Comparison of ENCODE assay signal across 9 cellular contexts in the genomic region with DNA sequence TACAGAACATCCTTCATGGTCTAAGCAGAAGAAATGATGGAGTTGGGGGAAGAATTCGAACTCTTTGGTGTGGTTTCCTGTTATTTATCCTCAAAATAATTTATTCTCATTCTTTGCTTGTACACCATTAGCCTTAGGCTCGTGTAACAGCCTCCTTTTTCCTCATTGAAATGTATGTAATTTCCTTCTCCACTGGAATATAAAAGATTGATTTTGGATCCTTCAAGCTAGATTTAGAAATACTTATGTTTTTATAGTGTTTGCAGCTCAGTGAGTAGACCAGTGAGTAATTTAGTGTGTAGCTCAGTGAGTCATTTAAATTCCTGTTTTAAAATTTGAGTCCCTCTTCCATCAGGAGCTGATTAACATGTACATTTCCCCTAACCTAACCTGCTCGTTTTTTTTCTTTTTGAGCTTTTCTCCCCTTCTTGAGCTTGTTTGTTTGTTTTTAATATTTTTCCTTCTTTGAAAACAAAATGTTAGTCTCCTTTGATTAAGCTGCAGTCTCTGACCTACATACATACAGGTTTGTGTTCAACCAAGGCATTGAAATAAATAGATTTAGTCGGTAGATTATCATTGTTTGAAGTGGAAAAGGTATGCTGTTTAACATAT. TPM values are rescaled to one million over a fixed set of nuclear protein-coding genes. Genes with fewer than 3 reads are reported as not detected.
A peak's percentile ranks its signal among the peaks of the same experiment; 100 is the strongest.
DNase-seq lines count a peak whose midpoint lies in the region; TF ChIP-seq lines count a peak whose summit lies in the region.
"Had no signal": no experiment of that assay in that cellular context is flagged by ENCODE, and none has a peak within 500 bp of the region (broad histone marks: within the 10 kb centered on the region; RNA-seq: fewer than 3 reads in every experiment).

No MANE protein-coding gene starts in this region.

- H3K4me3 ChIP-seq in fibroblast of the aortic adventitia (ENCODE audit: low read depth, low read length) (no peak overlapping the region), stomach (no peak overlapping the region)

- peaks cover 65 to 93% (median 81%) of the 10 kb centered on the region in 4 donors for H3K4me1 ChIP-seq in stomach

- intact Hi-C loops in activated T-helper 1 cell treated with anti-CD3 and anti-CD28 coated beads, Interleukin-12 subunit alpha, Interleukin-12 subunit beta, Interleukin-2, Interleukin-4 antibody, amounts not matched to agents 30 ng/mL and 10 ng/mL and 1 ng/mL, durations not matched to agents 14 hours and 24 hours and 36 hours (cut with micrococcal nuclease), result loop anchor here (1.0 to 10.0 kb wide), 5 partner anchors 17 to 955 kb away; a partner anchor contains a TSS
- intact Hi-C loops in stomach (cut with DNase I; ENCODE audit: low total_unique reads), result no loop called here

- no peak for DNase-seq in activated CD4-positive, alpha-beta T cell treated with anti-CD3 and anti-CD28 coated beads, Interleukin-2, amount 10 ng/mL, durations not matched to agents 7 days and 5 days
- DNase-seq in activated CD4-positive, alpha-beta T cell treated with anti-CD3 and anti-CD28 coated beads, Interleukin-2, amount 50 U/mL, for 1 hour, result no peak
- no peak for DNase-seq in activated T-helper 1 cell treated with anti-CD3 and anti-CD28 coated beads, Interleukin-12 subunit alpha, Interleukin-12 subunit beta, Interleukin-2, Interleukin-4 antibody, amounts not matched to agents 30 ng/mL and 10 ng/mL and 1 ng/mL, durations not matched to agents 14 hours and 24 hours and 36 hours (ENCODE audit: low spot score)
- DNase-seq in fibroblast of the aortic adventitia (ENCODE audit: low read depth), result peak; percentile 78
- no peak for DNase-seq in stomach
- no peak for DNase-seq in NCI-H1092 (lab: John Stamatoyannopoulos, UW)
- DNase-seq in ecto neural progenitor cell (ENCODE audit: low spot score), result no peak
- DNase-seq in NCI-H2029 treated with DMSO at 0.1 percent for 48 hours (lab: John Stamatoyannopoulos, UW), result no peak
- DNase-seq: NCI-H510A had no signal

- no peak for TF ChIP-seq EP300 in stomach (IDR thresholded peaks at IDR 0.05)

- H3K27ac Mint-ChIP-seq in activated CD4-positive, alpha-beta T cell treated with anti-CD3 and anti-CD28 coated beads, Interleukin-2, amount 10 ng/mL, durations not matched to agents 7 days and 5 days, result peak overlapping the region; percentile 32
- peak overlapping the region; percentile 11 for H3K27ac Mint-ChIP-seq in activated T-helper 1 cell treated with anti-CD3 and anti-CD28 coated beads, Interleukin-12 subunit alpha, Interleukin-12 subunit beta, Interleukin-2, Interleukin-4 antibody, amounts not matched to agents 30 ng/mL and 10 ng/mL and 1 ng/mL, durations not matched to agents 14 hours and 24 hours and 36 hours

- no peaks in the 10 kb centered on the region for H3K27me3 Mint-ChIP-seq in activated CD4-positive, alpha-beta T cell treated with anti-CD3 and anti-CD28 coated beads, Interleukin-2, amount 10 ng/mL, durations not matched to agents 7 days and 5 days
- no peaks in the 10 kb centered on the region for H3K27me3 Mint-ChIP-seq in activated T-helper 1 cell treated with anti-CD3 and anti-CD28 coated beads, Interleukin-12 subunit alpha, Interleukin-12 subunit beta, Interleukin-2, Interleukin-4 antibody, amounts not matched to agents 30 ng/mL and 10 ng/mL and 1 ng/mL, durations not matched to agents 14 hours and 24 hours and 36 hours (ENCODE audit: insufficient read depth)

- H3K36me3 Mint-ChIP-seq in activated CD4-positive, alpha-beta T cell treated with anti-CD3 and anti-CD28 coated beads, Interleukin-2, amount 10 ng/mL, durations not matched to agents 7 days and 5 days (ENCODE audit: low read depth), result peaks cover 12% of the 10 kb centered on the region
- peaks cover 5% of the 10 kb centered on the region for H3K36me3 Mint-ChIP-seq in activated T-helper 1 cell treated with anti-CD3 and anti-CD28 coated beads, Interleukin-12 subunit alpha, Interleukin-12 subunit beta, Interleukin-2, Interleukin-4 antibody, amounts not matched to agents 30 ng/mL and 10 ng/mL and 1 ng/mL, durations not matched to agents 14 hours and 24 hours and 36 hours (ENCODE audit: low read depth)

- no peak overlapping the region for H3K4me3 Mint-ChIP-seq in activated CD4-positive, alpha-beta T cell treated with anti-CD3 and anti-CD28 coated beads, Interleukin-2, amount 10 ng/mL, durations not matched to agents 7 days and 5 days
- H3K4me3 Mint-ChIP-seq in activated T-helper 1 cell treated with anti-CD3 and anti-CD28 coated beads, Interleukin-12 subunit alpha, Interleukin-12 subunit beta, Interleukin-2, Interleukin-4 antibody, amounts not matched to agents 30 ng/mL and 10 ng/mL and 1 ng/mL, durations not matched to agents 14 hours and 24 hours and 36 hours, result no peak overlapping the region

- CTCF ChIA-PET in activated CD4-positive, alpha-beta T cell treated with anti-CD3 and anti-CD28 coated beads, Interleukin-2, amount 10 ng/mL, durations not matched to agents 7 days and 5 days (lab: Charles Lee), result interaction anchor here (0.5 to 3.0 kb wide), 9 partner anchors 11 to 635 kb away, joined by 3 to 15 read pairs (median 4); no protein-coding TSS in a partner anchor

- peaks cover 80% of the 10 kb centered on the region for H3K4me1 Mint-ChIP-seq in activated CD4-positive, alpha-beta T cell treated with anti-CD3 and anti-CD28 coated beads, Interleukin-2, amount 10 ng/mL, durations not matched to agents 7 days and 5 days
- peaks cover 79% of the 10 kb centered on the region for H3K4me1 Mint-ChIP-seq in activated T-helper 1 cell treated with anti-CD3 and anti-CD28 coated beads, Interleukin-12 subunit alpha, Interleukin-12 subunit beta, Interleukin-2, Interleukin-4 antibody, amounts not matched to agents 30 ng/mL and 10 ng/mL and 1 ng/mL, durations not matched to agents 14 hours and 24 hours and 36 hours (ENCODE audit: low read depth)

- no peaks in the 10 kb centered on the region for H3K9me3 Mint-ChIP-seq in activated CD4-positive, alpha-beta T cell treated with anti-CD3 and anti-CD28 coated beads, Interleukin-2, amount 10 ng/mL, durations not matched to agents 7 days and 5 days
- H3K9me3 Mint-ChIP-seq in activated T-helper 1 cell treated with anti-CD3 and anti-CD28 coated beads, Interleukin-12 subunit alpha, Interleukin-12 subunit beta, Interleukin-2, Interleukin-4 antibody, amounts not matched to agents 30 ng/mL and 10 ng/mL and 1 ng/mL, durations not matched to agents 14 hours and 24 hours and 36 hours, result no peaks in the 10 kb centered on the region

- no peak for TF ChIP-seq CTCF in fibroblast of the aortic adventitia (IDR thresholded peaks at IDR 0.05; ENCODE audit: insufficient read depth, low read length)
- no peak for TF ChIP-seq CTCF in stomach (IDR thresholded peaks at IDR 0.05)

- WGBS in stomach, 5 donors, result 13 to 25% (median 15%) methylated on average over 4 of the region's 4 CpGs

- TF ChIP-seq POLR2A in stomach (IDR thresholded peaks at IDR 0.05), result no peak

- POLR2A ChIA-PET in activated CD4-positive, alpha-beta T cell treated with anti-CD3 and anti-CD28 coated beads, Interleukin-2, amount 10 ng/mL, durations not matched to agents 7 days and 5 days (lab: Charles Lee), result no interaction called here

- no peaks in the 10 kb centered on the region for H3K36me3 ChIP-seq in stomach

- no peaks in the 10 kb centered on the region for H3K27me3 ChIP-seq in stomach

- no peaks in the 10 kb centered on the region for H3K9me3 ChIP-seq in stomach

- peak overlapping the region in 3 of 5 donors; percentile 15 to 58 (median 55) for H3K27ac ChIP-seq in stomach

RNA-seq across cellular contexts. Expression of a gene that starts 5.6 kb away (rescaled TPM):
- total RNA-seq in activated CD4-positive, alpha-beta T cell treated with anti-CD3 and anti-CD28 coated beads, Interleukin-2, amount 10 ng/mL, durations not matched to agents 7 days and 5 days, result 10 to 100 TPM; 62.7 to 70.8 TPM
- 46.9 and 58.9 TPM in 2 replicates for total RNA-seq in activated T-helper 1 cell treated with anti-CD3 and anti-CD28 coated beads, Interleukin-12 subunit alpha, Interleukin-12 subunit beta, Interleukin-2, Interleukin-4 antibody, amounts not matched to agents 30 ng/mL and 10 ng/mL and 1 ng/mL, durations not matched to agents 14 hours and 24 hours and 36 hours
- total RNA-seq in fibroblast of the aortic adventitia (ENCODE audit: low replicate concordance) (35.1 and 45.8 TPM in 2 replicates), stomach (100 to 1,000 TPM in 2 of 5 donors, 10 to 100 TPM in 3; 10.5 to 174 (median 68.7) TPM)
- 10 to 100 TPM; 20.8 to 27.3 (median 25.7) TPM for polyA plus RNA-seq in stomach
